11 cellular contexts compared by ENCODE assay signal in genomic region chr18:46755315-46756171, GRCh38. TPM values are rescaled to one million over a fixed set of nuclear protein-coding genes. Genes with fewer than 3 reads are reported as not detected.
DNase-seq lines count a peak whose midpoint lies in the region; ATAC-seq and TF ChIP-seq lines count a peak whose summit lies in the region.
"Had no signal": no experiment of that assay in that cellular context is flagged by ENCODE, and none has a peak within 500 bp of the region (broad histone marks: within the 10 kb centered on the region; RNA-seq: fewer than 3 reads in every experiment).

No MANE protein-coding gene starts in this region.

- peaks cover 9% of the 10 kb centered on the region for H3K4me1 Mint-ChIP-seq in activated CD4-positive, alpha-beta T cell treated with anti-CD3 and anti-CD28 coated beads, Interleukin-2, amount 10 ng/mL, durations not matched to agents 24 days and 14 days

- WGBS in spleen, 5 donors: 13 to 17% (median 16%) methylated on average over 23 of the region's 23 CpGs

- H3K27ac Mint-ChIP-seq in activated CD4-positive, alpha-beta T cell treated with anti-CD3 and anti-CD28 coated beads, Interleukin-2, amount 10 ng/mL, durations not matched to agents 24 days and 14 days: no peak overlapping the region
- H3K27ac Mint-ChIP-seq: CD4-positive, alpha-beta memory T cell had no signal

- H3K9me3 ChIP-seq in spleen: no peaks in the 10 kb centered on the region
- H3K9me3 ChIP-seq: sigmoid colon had no signal

- H3K36me3 Mint-ChIP-seq in activated CD4-positive, alpha-beta T cell treated with anti-CD3 and anti-CD28 coated beads, Interleukin-2, amount 10 ng/mL, durations not matched to agents 24 days and 14 days (ENCODE audit: low read depth): no peaks in the 10 kb centered on the region
- H3K36me3 Mint-ChIP-seq: CD4-positive, alpha-beta memory T cell had no signal

- TF ChIP-seq CTCF in spleen (IDR thresholded peaks at IDR 0.05 in 8 of 11, conservative IDR thresholded peaks at IDR 0.05 in 3 of 11): no peak

- DNase-seq in activated CD4-positive, alpha-beta T cell treated with anti-CD3 and anti-CD28 coated beads, Interleukin-2, amount 10 ng/mL, durations not matched to agents 24 days and 14 days: no peak
- no peak for DNase-seq in activated CD4-positive, alpha-beta T cell treated with anti-CD3 and anti-CD28 coated beads, Interleukin-2, amount 50 U/mL, for 1 hour
- DNase-seq in NCI-H748 treated with DMSO at 0.1 percent for 48 hours (lab: John Stamatoyannopoulos, UW): peak; percentile 53
- no peak for DNase-seq in left ventricle myocardium superior
- DNase-seq in spleen: no peak
- DNase-seq: CD4-positive, alpha-beta memory T cell; NCI-H510A treated with DMSO at 0.1 percent for 48 hours; sigmoid colon had no signal

- ATAC-seq in left ventricle myocardium superior: peak; percentile 9
- no peak for ATAC-seq in HG03342 (IDR thresholded peaks at IDR 0.05; ENCODE audit: unreplicated experiment)
- ATAC-seq in GM21390 (IDR thresholded peaks at IDR 0.05; ENCODE audit: unreplicated experiment): no peak
- no peak for ATAC-seq in HG03354 (IDR thresholded peaks at IDR 0.05; ENCODE audit: poor library complexity, severe bottlenecking, unreplicated experiment)

- intact Hi-C loops in activated CD4-positive, alpha-beta T cell treated with anti-CD3 and anti-CD28 coated beads, Interleukin-2, amount 10 ng/mL, durations not matched to agents 24 days and 14 days (cut with micrococcal nuclease): loop anchor here (5.0 to 10.0 kb wide), 2 partner anchors 162 to 489 kb away; partner anchors contain the start of genes KATNAL2 and PIAS2
- intact Hi-C loops in left ventricle myocardium superior (cut with micrococcal nuclease): no loop called here
- intact Hi-C loops in spleen (cut with DNase I; ENCODE audit: low total_unique reads): no loop called here

- H3K27me3 Mint-ChIP-seq in activated CD4-positive, alpha-beta T cell treated with anti-CD3 and anti-CD28 coated beads, Interleukin-2, amount 10 ng/mL, durations not matched to agents 24 days and 14 days: peaks cover 63% of the 10 kb centered on the region

- H3K4me3 ChIP-seq in spleen: peak overlapping the region in 6 of 8 donors; percentile 29 to 65 (median 37)

- H3K36me3 ChIP-seq in spleen: no peaks in the 10 kb centered on the region
- H3K36me3 ChIP-seq: sigmoid colon had no signal

- H3K4me1 ChIP-seq in spleen: peaks cover 11 to 39% (median 26%) of the 10 kb centered on the region in 6 donors

- H3K27ac ChIP-seq in spleen: no peak overlapping the region
- H3K27ac ChIP-seq: sigmoid colon had no signal

- peaks cover 3% of the 10 kb centered on the region for H3K9me3 Mint-ChIP-seq in activated CD4-positive, alpha-beta T cell treated with anti-CD3 and anti-CD28 coated beads, Interleukin-2, amount 10 ng/mL, durations not matched to agents 24 days and 14 days
- H3K9me3 Mint-ChIP-seq: CD4-positive, alpha-beta memory T cell had no signal

- no peak for TF ChIP-seq POLR2A in spleen (IDR thresholded peaks at IDR 0.05)

- peaks cover 0 to 64% (median 49%) of the 10 kb centered on the region in 7 donors for H3K27me3 ChIP-seq in spleen (replicated peaks in 1 of 7)

- peak overlapping the region; percentile 56 for H3K4me3 Mint-ChIP-seq in activated CD4-positive, alpha-beta T cell treated with anti-CD3 and anti-CD28 coated beads, Interleukin-2, amount 10 ng/mL, durations not matched to agents 24 days and 14 days

RNA-seq across cellular contexts. Expression of gene ST8SIA5, which starts 1.3 kb away (rescaled TPM):
- total RNA-seq in activated CD4-positive, alpha-beta T cell treated with anti-CD3 and anti-CD28 coated beads, Interleukin-2, amount 10 ng/mL, durations not matched to agents 24 days and 14 days: not detected in 2 replicates
- 5.4 TPM for total RNA-seq in left ventricle myocardium superior
- under 1 TPM in 5 of 7 donors, not detected in 2; under 0.01 to 0.30 (median 0.07) TPM for total RNA-seq in spleen
- polyA plus RNA-seq in spleen: under 1 TPM in 2 of 3 donors, not detected in 1; 0.02 to 0.17 TPM
- total RNA-seq: CD4-positive, alpha-beta memory T cell had no signal
- polyA plus RNA-seq: CD4-positive, alpha-beta memory T cell had no signal
